ENCODE assay signal across 13 cellular contexts in genomic region chr16:55189179-55189578, GRCh38.
DNase-seq lines count a peak whose midpoint lies in the region; FAIRE-seq and TF ChIP-seq lines count a peak whose summit lies in the region.
"Had no signal": no experiment of that assay in that cellular context is flagged by ENCODE, and none has a peak within 500 bp of the region (broad histone marks: within the 10 kb centered on the region; RNA-seq: fewer than 3 reads in every experiment).

No MANE protein-coding gene starts in this region.

- no peaks in the 10 kb centered on the region for H4K20me1 ChIP-seq in H1 (replicated peaks in 1 of 2; ENCODE audit: control insufficient read depth in 1 of 2, insufficient read depth in 2 of 2, low read length in 2 of 2)

- peaks cover 0 to 11% of the 10 kb centered on the region in 2 experiments; a peak in 2 of 4 replicates for H3K9me3 ChIP-seq in H1 (ENCODE audit: insufficient read depth in 2 of 2, low read depth in 1 of 2, low read length in 1 of 2)
- H3K9me3 ChIP-seq: A549, BE2C had no signal

- no peak for TF ChIP-seq RAD21 in H1 (IDR thresholded peaks at IDR 0.05 in 1 of 2, conservative IDR thresholded peaks at IDR 0.05 in 1 of 2; ENCODE audit: low read depth in 2 of 2, low read length in 2 of 2)

- DNase-seq in NCI-H524 (lab: John Stamatoyannopoulos, UW) = peak; percentile 21 to 26
- DNase-seq in NCI-H524 treated with DMSO at 0.1 percent for 48 hours (lab: John Stamatoyannopoulos, UW) = no peak
- DNase-seq in NCI-H1105 treated with DMSO at 0.1 percent for 48 hours (lab: John Stamatoyannopoulos, UW) = peak; percentile 80
- DNase-seq in H1 (ENCODE audit: low read depth in 1 of 2, low spot score in 2 of 2) = no peak
- DNase-seq in DMS153 treated with DMSO at 0.1 percent for 48 hours (lab: John Stamatoyannopoulos, UW; ENCODE audit: unreplicated experiment) = no peak
- DNase-seq in GM12892 (ENCODE audit: insufficient read length) = no peak
- DNase-seq: BE2C; CD4-positive, alpha-beta memory T cell; DND-41; GDM1; H9 had no signal

- WGBS in H1 (ENCODE audit: extremely low coverage in 1 of 2, insufficient coverage in 1 of 2, insufficient read length in 1 of 2, insufficient replicate concordance in 2 of 2, low coverage in 1 of 2, low lambda C conversion rate in 2 of 2, missing lambda C conversion rate in 1 of 2), 2 experiments = 82% methylated on average over 6 of the region's 6 CpGs; no CpG with 5 or more reads in 1 of the 2 experiments

- H2BK15ac ChIP-seq in H1 (ENCODE audit: low read length) = no peak overlapping the region

- no peak for TF ChIP-seq EP300 in H1 (IDR thresholded peaks at IDR 0.05; ENCODE audit: borderline replicate concordance in 1 of 2, low read depth in 2 of 2, low read length in 2 of 2)

- peak; percentile 45 for FAIRE-seq in H1 (lab: Jason Lieb, UNC)
- FAIRE-seq in GM12892 (lab: Jason Lieb, UNC) = no peak
- FAIRE-seq: A549 had no signal

- no peak overlapping the region for H4K8ac ChIP-seq in H1 (ENCODE audit: extremely low read depth, insufficient read depth, low read length)

- H3K27me3 ChIP-seq in H1 (replicated peaks in 1 of 4; ENCODE audit: control insufficient read depth in 3 of 4, extremely low read depth in 1 of 4, insufficient read depth in 3 of 4, low read length in 3 of 4) = no peaks in the 10 kb centered on the region

- no peak overlapping the region for H3K23ac ChIP-seq in H1 (ENCODE audit: insufficient read length)

- no peak overlapping the region for H2BK120ac ChIP-seq in H1 (replicated peaks; ENCODE audit: low read depth, low read length)

- no peak overlapping the region for H3K27ac ChIP-seq in H1 (ENCODE audit: low read depth, low read length)
- H3K27ac ChIP-seq: A549, C4-2B had no signal

- H3K4me2 ChIP-seq in H1 (ENCODE audit: insufficient read depth in 1 of 2, low read depth in 2 of 2, low read length in 2 of 2) = no peak overlapping the region
- H3K4me2 ChIP-seq: A549 had no signal

- no peak overlapping the region for H3K56ac ChIP-seq in H1 (replicated peaks; ENCODE audit: insufficient read length, low read depth, low read length)

- CTCF ChIA-PET in H1 (lab: Charles Lee; ENCODE audit: partially characterized antibody) = interaction anchor here (0.7 to 1.5 kb wide), 7 partner anchors 9 to 146 kb away, joined by 3 to 7 read pairs (median 3); no protein-coding TSS in a partner anchor

- H3K4me3 ChIP-seq in H1 (ENCODE audit: extremely low read depth in 1 of 4, insufficient read depth in 2 of 4, low read depth in 3 of 4, low read length in 4 of 4) = no peak overlapping the region
- H3K4me3 ChIP-seq: A549 had no signal

- H3K23me2 ChIP-seq in H1 (ENCODE audit: low read depth, low read length) = no peaks in the 10 kb centered on the region; the same call in 1 of the 2 replicates

- TF ChIP-seq CTCF in H1 (IDR thresholded peaks at IDR 0.05; ENCODE audit: control extremely low read depth in 1 of 3, insufficient read depth in 1 of 3, low read depth in 1 of 3, low read length in 3 of 3) = no peak

- H4K91ac ChIP-seq in H1 (replicated peaks; ENCODE audit: insufficient read length, low read length) = no peak overlapping the region

- no peak overlapping the region for H4K5ac ChIP-seq in H1 (ENCODE audit: insufficient read length, low read depth, low read length)

- no peaks in the 10 kb centered on the region for H3K79me2 ChIP-seq in H1 (ENCODE audit: control insufficient read depth in 1 of 2, insufficient read depth in 2 of 2, low read length in 2 of 2)

- H3K36me3 ChIP-seq in H1 (ENCODE audit: control insufficient read depth in 2 of 4, insufficient read depth in 4 of 4, low read length in 3 of 4) = no peaks in the 10 kb centered on the region
- H3K36me3 ChIP-seq: BE2C had no signal

- no peak overlapping the region for H2AK5ac ChIP-seq in H1 (ENCODE audit: low read depth, low read length)

- H3K9ac ChIP-seq in H1 (replicated peaks in 1 of 4; ENCODE audit: extremely low read depth in 1 of 4, low read depth in 3 of 4, low read length in 3 of 4) = no peak overlapping the region

- no peak overlapping the region for H3K14ac ChIP-seq in H1 (ENCODE audit: insufficient read length)

- TF ChIP-seq POLR2A in H1 (IDR thresholded peaks at IDR 0.05; ENCODE audit: control extremely low read depth in 1 of 2, low read depth in 2 of 2, low read length in 2 of 2) = no peak
- TF ChIP-seq POLR2A in GM12892 (IDR thresholded peaks at IDR 0.05; ENCODE audit: low read depth, low read length) = no peak

- no peak overlapping the region for H2BK12ac ChIP-seq in H1 (ENCODE audit: low read depth, low read length)

- POLR2A ChIA-PET in H1 (lab: Charles Lee; ENCODE audit: partially characterized antibody) = no interaction called here

- H2AFZ ChIP-seq in H1 (ENCODE audit: low read length) = no peak overlapping the region

- no peak overlapping the region for H2BK20ac ChIP-seq in H1 (ENCODE audit: low read length)

- no peak overlapping the region for H2BK5ac ChIP-seq in H1 (ENCODE audit: low read depth, low read length)

- no peaks in the 10 kb centered on the region for H3K79me1 ChIP-seq in H1 (ENCODE audit: low read depth, low read length)

- no peak overlapping the region for H3K4ac ChIP-seq in H1 (replicated peaks; ENCODE audit: insufficient read length, low read depth, low read length)

- H3K4me1 ChIP-seq in H1 (replicated peaks in 1 of 4; ENCODE audit: control insufficient read depth in 3 of 4, insufficient read depth in 4 of 4, low read length in 3 of 4) = peaks cover 1 to 14% (median 9%) of the 10 kb centered on the region in 4 experiments; a peak in 4 of 7 replicates
- H3K4me1 ChIP-seq: A549, BE2C had no signal

- H3K18ac ChIP-seq in H1 (ENCODE audit: extremely low read depth, low read length) = no peak overlapping the region; the same call in 1 of the 2 replicates

TF ChIP-seq in H1, 55 proteins besides CTCF, POLR2A, EP300 and RAD21:
- 0 out of 2 replicates have a peak, but pooled peaks have one; percentile 25 for TF ChIP-seq MAX (IDR thresholded peaks at IDR 0.05)
- no peak for TF ChIP-seq GABPA (IDR thresholded peaks at IDR 0.05; ENCODE audit: borderline replicate concordance, insufficient read depth, low read length)

Comparison
In these comparisons a context has a peak if more than half of its experiments do, and no peak if none do; other contexts are left out.
1. DNase-seq: peak in NCI-H524 (2 of 2) and NCI-H1105 treated with DMSO at 0.1 percent for 48 hours (single experiment); none in NCI-H524 treated with DMSO at 0.1 percent for 48 hours (single experiment), H1 (0 of 2), DMS153 treated with DMSO at 0.1 percent for 48 hours (single experiment) and GM12892 (single experiment).